Comparison of ENCODE assay signal across 1 cellular context in genomic region chr9:128893354-128893753, GRCh38.
TF ChIP-seq lines count a peak whose summit lies in the region.

No MANE protein-coding gene starts in this region.

TF ChIP-seq in IMR-90, 13 proteins besides CTCF, POLR2A, EP300 and RAD21:
- TF ChIP-seq MXI1 (IDR thresholded peaks at IDR 0.05; ENCODE audit: borderline replicate concordance, low read depth, low read length) = no peak; the same call in 1 of the 2 replicates
- TF ChIP-seq CEBPB (IDR thresholded peaks at IDR 0.05; ENCODE audit: low read depth, low read length) = peak; percentile 17; the same call in 1 of the 2 replicates
TF ChIP-seq in IMR-90: peak in this region for 1.
